ENCODE assay signal across 8 cellular contexts in genomic region chr3:128572644-128573105, GRCh38.
DNase-seq lines count a peak whose midpoint lies in the region; ATAC-seq and TF ChIP-seq lines count a peak whose summit lies in the region.

No MANE protein-coding gene starts in this region.

- ATAC-seq in Panc1: peak; percentile 84
- peak; percentile 49 for ATAC-seq in esophagus mucosa
- peak; percentile 76 for ATAC-seq in stimulated activated effector memory CD8-positive, alpha-beta T cell treated with anti-CD3 and anti-CD28 coated beads, Interleukin-12 subunit alpha, Interleukin-12 subunit beta, amount 100 ng/mL, for 72 hours
- ATAC-seq in HG03469 (IDR thresholded peaks at IDR 0.05; ENCODE audit: unreplicated experiment): no peak

- TF ChIP-seq CTCF in Panc1 (IDR thresholded peaks at IDR 0.05): no peak; the same call in 1 of the 2 replicates

- intact Hi-C loops in Panc1 (cut with micrococcal nuclease; ENCODE audit: unreplicated experiment): no loop called here

- H3K36me3 ChIP-seq in Panc1 (ENCODE audit: control insufficient read depth, insufficient read depth, low read length): no peaks in the 10 kb centered on the region

- no TSS peak for BruUV-seq in Panc1 (replicated peaks; lab: Mats Ljungman, UMichigan)

- H3K4me3 ChIP-seq in Panc1 (ENCODE audit: low read depth in 2 of 2, low read length in 2 of 2): no peak overlapping the region

- H3K9me3 ChIP-seq in Panc1 (ENCODE audit: control insufficient read depth, insufficient read depth, low read depth, low read length): no peaks in the 10 kb centered on the region

- CTCF ChIA-PET in Panc1 (lab: Charles Lee): interaction anchor here (0.7 to 1.8 kb wide), 4 partner anchors 12 to 151 kb away, joined by 3 to 6 read pairs (median 6); no protein-coding TSS in a partner anchor

- H3K36me3 Mint-ChIP-seq in stimulated activated effector memory CD8-positive, alpha-beta T cell treated with anti-CD3 and anti-CD28 coated beads, Interleukin-12 subunit alpha, Interleukin-12 subunit beta, amount 100 ng/mL, for 72 hours: no peaks in the 10 kb centered on the region

- in situ Hi-C loops in Panc1 (cut with HindIII; ENCODE audit: low pct_unique_long_range_greater_than_20kb, low sequenced_read_pairs): no loop called here

- H3K4me1 ChIP-seq in Panc1 (ENCODE audit: control insufficient read depth, insufficient read depth, low read length): no peaks in the 10 kb centered on the region

- no peak overlapping the region for H3K27ac Mint-ChIP-seq in stimulated activated effector memory CD8-positive, alpha-beta T cell treated with anti-CD3 and anti-CD28 coated beads, Interleukin-12 subunit alpha, Interleukin-12 subunit beta, amount 100 ng/mL, for 72 hours

- no peak overlapping the region for H3K4me3 Mint-ChIP-seq in stimulated activated effector memory CD8-positive, alpha-beta T cell treated with anti-CD3 and anti-CD28 coated beads, Interleukin-12 subunit alpha, Interleukin-12 subunit beta, amount 100 ng/mL, for 72 hours

- peak; percentile 20 for DNase-seq in activated T-cell treated with anti-CD3 and anti-CD28 coated beads for 24 hours (ENCODE audit: low read depth)
- DNase-seq in activated T-cell treated with anti-CD3 and anti-CD28 coated beads, Interleukin-2, amount 50 U/mL, for 1 hour: no peak
- DNase-seq in Panc1 (ENCODE audit: low read depth, low spot score): no peak
- no peak for DNase-seq in stimulated activated effector memory CD8-positive, alpha-beta T cell treated with anti-CD3 and anti-CD28 coated beads, Interleukin-12 subunit alpha, Interleukin-12 subunit beta, amount 100 ng/mL, for 72 hours (ENCODE audit: low spot score in 2 of 2)
- DNase-seq in activated gamma-delta T cell treated with Interleukin-2 at 50 U/mL for 16 hours: no peak
- DNase-seq in NOMO-1 treated with DMSO at 0.1 percent for 48 hours (lab: John Stamatoyannopoulos, UW; ENCODE audit: unreplicated experiment): no peak

- H3K27me3 ChIP-seq in Panc1 (ENCODE audit: control insufficient read depth, insufficient read depth, low read length): no peaks in the 10 kb centered on the region

- peaks cover 19% of the 10 kb centered on the region for H3K4me1 Mint-ChIP-seq in stimulated activated effector memory CD8-positive, alpha-beta T cell treated with anti-CD3 and anti-CD28 coated beads, Interleukin-12 subunit alpha, Interleukin-12 subunit beta, amount 100 ng/mL, for 72 hours

- no peaks in the 10 kb centered on the region for H3K9me3 Mint-ChIP-seq in stimulated activated effector memory CD8-positive, alpha-beta T cell treated with anti-CD3 and anti-CD28 coated beads, Interleukin-12 subunit alpha, Interleukin-12 subunit beta, amount 100 ng/mL, for 72 hours

- no peak overlapping the region for H3K27ac ChIP-seq in Panc1 (ENCODE audit: low read length)

- POLR2A ChIA-PET in Panc1 (lab: Charles Lee): interaction anchor here (0.6 kb wide), 2 partner anchors 62 to 383 kb away, joined by 3 to 4 read pairs; no protein-coding TSS in a partner anchor
